Comparison of ENCODE assay signal across 1 cellular context in the genomic region with DNA sequence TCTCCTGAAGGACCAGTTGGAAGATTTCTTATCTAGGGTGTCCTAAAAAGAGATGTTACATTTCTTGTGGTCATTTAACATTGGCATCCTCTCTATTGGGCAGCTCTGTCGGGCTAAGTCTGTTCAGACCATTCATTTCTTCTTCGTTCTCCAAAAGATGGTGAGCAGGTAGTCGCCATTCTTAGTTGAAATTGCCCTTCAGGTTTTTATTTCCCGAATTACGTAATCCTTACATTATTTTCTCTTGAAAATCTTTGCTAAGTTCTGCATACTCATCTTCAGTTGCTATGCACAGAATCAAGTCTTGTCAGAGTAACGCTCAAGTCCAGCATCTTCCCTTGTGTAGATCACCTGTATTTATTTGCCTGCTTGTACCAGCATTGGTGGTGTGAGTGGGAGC.
A peak's percentile ranks its signal among the peaks of the same experiment; 100 is the strongest.
TF ChIP-seq lines count a peak whose summit lies in the region.

No MANE protein-coding gene starts in this region.

TF ChIP-seq in K562, 482 proteins besides CTCF, POLR2A, EP300 and RAD21:
- TF ChIP-seq CEBPG (CRISPR knock-in tag; IDR thresholded peaks at IDR 0.05) (no peak), CEBPG (tag; conservative IDR thresholded peaks at IDR 0.05 in 1 of 2, IDR thresholded peaks at IDR 0.05 in 1 of 2) (peak; percentile 46 to 55; a peak in 2 of 4 replicates), HMGN3 (IDR thresholded peaks at IDR 0.05; ENCODE audit: borderline replicate concordance, extremely low read depth, insufficient read length, low read depth, low read length) (peak; percentile 10), CEBPB (tag; IDR thresholded peaks at IDR 0.05) (peak; percentile 59), CXXC5 (CRISPR knock-in tag; IDR thresholded peaks at IDR 0.05) (no peak), ZNF766 (CRISPR knock-in tag; conservative IDR thresholded peaks at IDR 0.05) (0 out of 2 replicates have a peak, but pooled peaks have one; percentile 25)
- TF ChIP-seq, protein P1, sequence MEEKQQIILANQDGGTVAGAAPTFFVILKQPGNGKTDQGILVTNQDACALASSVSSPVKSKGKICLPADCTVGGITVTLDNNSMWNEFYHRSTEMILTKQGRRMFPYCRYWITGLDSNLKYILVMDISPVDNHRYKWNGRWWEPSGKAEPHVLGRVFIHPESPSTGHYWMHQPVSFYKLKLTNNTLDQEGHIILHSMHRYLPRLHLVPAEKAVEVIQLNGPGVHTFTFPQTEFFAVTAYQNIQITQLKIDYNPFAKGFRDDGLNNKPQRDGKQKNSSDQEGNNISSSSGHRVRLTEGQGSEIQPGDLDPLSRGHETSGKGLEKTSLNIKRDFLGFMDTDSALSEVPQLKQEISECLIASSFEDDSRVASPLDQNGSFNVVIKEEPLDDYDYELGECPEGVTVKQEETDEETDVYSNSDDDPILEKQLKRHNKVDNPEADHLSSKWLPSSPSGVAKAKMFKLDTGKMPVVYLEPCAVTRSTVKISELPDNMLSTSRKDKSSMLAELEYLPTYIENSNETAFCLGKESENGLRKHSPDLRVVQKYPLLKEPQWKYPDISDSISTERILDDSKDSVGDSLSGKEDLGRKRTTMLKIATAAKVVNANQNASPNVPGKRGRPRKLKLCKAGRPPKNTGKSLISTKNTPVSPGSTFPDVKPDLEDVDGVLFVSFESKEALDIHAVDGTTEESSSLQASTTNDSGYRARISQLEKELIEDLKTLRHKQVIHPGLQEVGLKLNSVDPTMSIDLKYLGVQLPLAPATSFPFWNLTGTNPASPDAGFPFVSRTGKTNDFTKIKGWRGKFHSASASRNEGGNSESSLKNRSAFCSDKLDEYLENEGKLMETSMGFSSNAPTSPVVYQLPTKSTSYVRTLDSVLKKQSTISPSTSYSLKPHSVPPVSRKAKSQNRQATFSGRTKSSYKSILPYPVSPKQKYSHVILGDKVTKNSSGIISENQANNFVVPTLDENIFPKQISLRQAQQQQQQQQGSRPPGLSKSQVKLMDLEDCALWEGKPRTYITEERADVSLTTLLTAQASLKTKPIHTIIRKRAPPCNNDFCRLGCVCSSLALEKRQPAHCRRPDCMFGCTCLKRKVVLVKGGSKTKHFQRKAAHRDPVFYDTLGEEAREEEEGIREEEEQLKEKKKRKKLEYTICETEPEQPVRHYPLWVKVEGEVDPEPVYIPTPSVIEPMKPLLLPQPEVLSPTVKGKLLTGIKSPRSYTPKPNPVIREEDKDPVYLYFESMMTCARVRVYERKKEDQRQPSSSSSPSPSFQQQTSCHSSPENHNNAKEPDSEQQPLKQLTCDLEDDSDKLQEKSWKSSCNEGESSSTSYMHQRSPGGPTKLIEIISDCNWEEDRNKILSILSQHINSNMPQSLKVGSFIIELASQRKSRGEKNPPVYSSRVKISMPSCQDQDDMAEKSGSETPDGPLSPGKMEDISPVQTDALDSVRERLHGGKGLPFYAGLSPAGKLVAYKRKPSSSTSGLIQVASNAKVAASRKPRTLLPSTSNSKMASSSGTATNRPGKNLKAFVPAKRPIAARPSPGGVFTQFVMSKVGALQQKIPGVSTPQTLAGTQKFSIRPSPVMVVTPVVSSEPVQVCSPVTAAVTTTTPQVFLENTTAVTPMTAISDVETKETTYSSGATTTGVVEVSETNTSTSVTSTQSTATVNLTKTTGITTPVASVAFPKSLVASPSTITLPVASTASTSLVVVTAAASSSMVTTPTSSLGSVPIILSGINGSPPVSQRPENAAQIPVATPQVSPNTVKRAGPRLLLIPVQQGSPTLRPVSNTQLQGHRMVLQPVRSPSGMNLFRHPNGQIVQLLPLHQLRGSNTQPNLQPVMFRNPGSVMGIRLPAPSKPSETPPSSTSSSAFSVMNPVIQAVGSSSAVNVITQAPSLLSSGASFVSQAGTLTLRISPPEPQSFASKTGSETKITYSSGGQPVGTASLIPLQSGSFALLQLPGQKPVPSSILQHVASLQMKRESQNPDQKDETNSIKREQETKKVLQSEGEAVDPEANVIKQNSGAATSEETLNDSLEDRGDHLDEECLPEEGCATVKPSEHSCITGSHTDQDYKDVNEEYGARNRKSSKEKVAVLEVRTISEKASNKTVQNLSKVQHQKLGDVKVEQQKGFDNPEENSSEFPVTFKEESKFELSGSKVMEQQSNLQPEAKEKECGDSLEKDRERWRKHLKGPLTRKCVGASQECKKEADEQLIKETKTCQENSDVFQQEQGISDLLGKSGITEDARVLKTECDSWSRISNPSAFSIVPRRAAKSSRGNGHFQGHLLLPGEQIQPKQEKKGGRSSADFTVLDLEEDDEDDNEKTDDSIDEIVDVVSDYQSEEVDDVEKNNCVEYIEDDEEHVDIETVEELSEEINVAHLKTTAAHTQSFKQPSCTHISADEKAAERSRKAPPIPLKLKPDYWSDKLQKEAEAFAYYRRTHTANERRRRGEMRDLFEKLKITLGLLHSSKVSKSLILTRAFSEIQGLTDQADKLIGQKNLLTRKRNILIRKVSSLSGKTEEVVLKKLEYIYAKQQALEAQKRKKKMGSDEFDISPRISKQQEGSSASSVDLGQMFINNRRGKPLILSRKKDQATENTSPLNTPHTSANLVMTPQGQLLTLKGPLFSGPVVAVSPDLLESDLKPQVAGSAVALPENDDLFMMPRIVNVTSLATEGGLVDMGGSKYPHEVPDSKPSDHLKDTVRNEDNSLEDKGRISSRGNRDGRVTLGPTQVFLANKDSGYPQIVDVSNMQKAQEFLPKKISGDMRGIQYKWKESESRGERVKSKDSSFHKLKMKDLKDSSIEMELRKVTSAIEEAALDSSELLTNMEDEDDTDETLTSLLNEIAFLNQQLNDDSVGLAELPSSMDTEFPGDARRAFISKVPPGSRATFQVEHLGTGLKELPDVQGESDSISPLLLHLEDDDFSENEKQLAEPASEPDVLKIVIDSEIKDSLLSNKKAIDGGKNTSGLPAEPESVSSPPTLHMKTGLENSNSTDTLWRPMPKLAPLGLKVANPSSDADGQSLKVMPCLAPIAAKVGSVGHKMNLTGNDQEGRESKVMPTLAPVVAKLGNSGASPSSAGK (IDR thresholded peaks at IDR 0.05) = no peak
TF ChIP-seq in K562: peak in this region for 4.
